In the genomic region with DNA sequence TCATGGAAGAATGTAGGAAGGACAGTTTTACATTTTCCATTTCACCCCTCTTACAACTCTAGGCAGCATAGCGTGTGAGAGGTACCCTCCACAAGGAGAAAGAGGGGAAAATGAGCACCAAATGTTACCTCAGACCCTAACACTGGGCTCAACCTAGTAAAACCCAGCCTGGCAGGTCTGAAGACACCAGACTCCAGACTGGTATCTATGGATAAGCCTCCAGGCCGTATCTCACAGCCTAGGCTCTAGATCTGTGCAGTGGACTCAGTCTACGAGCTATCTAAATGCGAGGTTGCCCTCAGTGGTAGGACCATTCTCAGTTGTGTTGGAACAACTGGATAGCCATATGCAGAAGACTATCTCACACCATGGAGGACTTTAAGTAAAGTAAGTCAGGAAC, we compare ENCODE assay signal across 25 cellular contexts.
"Had no signal": no experiment of that assay in that cellular context is flagged by ENCODE, and none has a peak within 500 bp of the region (broad histone marks: within the 10 kb centered on the region; RNA-seq: fewer than 3 reads in every experiment).

No MANE protein-coding gene starts in this region.

- H3K4me3 ChIP-seq: adrenal gland, breast epithelium, SK-N-MC had no signal

- H3K9me3 Mint-ChIP-seq: activated naive CD4-positive, alpha-beta T cell treated with anti-CD3 and anti-CD28 coated beads, Interleukin-2, amount 50 U/mL, for 72 hours; IgD-negative memory B cell; T-cell had no signal

- H3K4me3 Mint-ChIP-seq: activated CD4-positive, alpha-beta T cell treated with anti-CD3 and anti-CD28 coated beads for 36 hours; activated CD8-positive, alpha-beta T cell treated with anti-CD3 and anti-CD28 coated beads, Interleukin-2, amount 10 ng/mL, durations not matched to agents 7 days and 5 days; IgD-negative memory B cell; T-cell had no signal

- H3K9me3 ChIP-seq: adrenal gland, breast epithelium had no signal

- DNase-seq: activated CD4-positive, alpha-beta T cell treated with anti-CD3 and anti-CD28 coated beads for 36 hours; activated CD4-positive, alpha-beta T cell treated with anti-CD3 and anti-CD28 coated beads, Interleukin-2, amount 50 U/mL, for 4 hours; activated CD8-positive, alpha-beta memory T cell treated with anti-CD3 and anti-CD28 coated beads, Interleukin-2, amount 50 U/mL, for 48 hours; activated CD8-positive, alpha-beta T cell treated with anti-CD3 and anti-CD28 coated beads, Interleukin-2, amount 10 ng/mL, durations not matched to agents 7 days and 5 days; activated T-cell treated with anti-CD3 and anti-CD28 coated beads, Interleukin-2, amount 50 U/mL, for 1 hour; adrenal gland; anterior cingulate cortex; caudate nucleus; NCI-H1092; NCI-H1417; NCI-H1930; NCI-H2171; NCI-H2227 treated with DMSO at 0.1 percent for 48 hours; NCI-H446 treated with DMSO at 0.1 percent for 48 hours; NCI-H524 treated with DMSO at 0.1 percent for 48 hours; NCI-H748 treated with DMSO at 0.1 percent for 48 hours; RPMI8226; T-cell; WERI-Rb-1 had no signal

- H3K27me3 ChIP-seq: adrenal gland, breast epithelium had no signal

- H3K27ac ChIP-seq: adrenal gland, breast epithelium, KMS-11, SK-N-MC, WERI-Rb-1 had no signal

- H3K36me3 ChIP-seq: breast epithelium, WERI-Rb-1 had no signal

- ATAC-seq: activated CD4-positive, alpha-beta T cell treated with anti-CD3 and anti-CD28 coated beads for 36 hours; activated CD8-positive, alpha-beta T cell treated with anti-CD3 and anti-CD28 coated beads, Interleukin-2, amount 10 ng/mL, durations not matched to agents 7 days and 5 days; activated naive CD4-positive, alpha-beta T cell treated with anti-CD3 and anti-CD28 coated beads, Interleukin-2, amount 50 U/mL, for 72 hours; Right ventricle myocardium inferior; T-cell had no signal

- H3K9ac ChIP-seq: KMS-11 had no signal

- H3K4me2 ChIP-seq: KMS-11 had no signal

- H3K27ac Mint-ChIP-seq: activated CD4-positive, alpha-beta T cell treated with anti-CD3 and anti-CD28 coated beads for 36 hours; activated CD8-positive, alpha-beta T cell treated with anti-CD3 and anti-CD28 coated beads, Interleukin-2, amount 10 ng/mL, durations not matched to agents 7 days and 5 days; activated naive CD4-positive, alpha-beta T cell treated with anti-CD3 and anti-CD28 coated beads, Interleukin-2, amount 50 U/mL, for 72 hours had no signal

- H3K27me3 Mint-ChIP-seq: activated CD4-positive, alpha-beta T cell treated with anti-CD3 and anti-CD28 coated beads for 36 hours; IgD-negative memory B cell; T-cell had no signal

- H3K4me1 ChIP-seq: breast epithelium had no signal
